ENCODE assay signal across 10 cellular contexts in genomic region chr15:65270811-65271545, GRCh38. TPM values are rescaled to one million over a fixed set of nuclear protein-coding genes. Genes with fewer than 3 reads are reported as not detected.
DNase-seq lines count a peak whose midpoint lies in the region; ATAC-seq, FAIRE-seq and TF ChIP-seq lines count a peak whose summit lies in the region.
"Not testable (repeated sequence)": the region's sequence is repeated elsewhere in the genome, so short reads cannot be mapped to it uniquely, and the experiment has no call there.
"Had no signal": no experiment of that assay in that cellular context is flagged by ENCODE, and none has a peak within 500 bp of the region (broad histone marks: within the 10 kb centered on the region; RNA-seq: fewer than 3 reads in every experiment).

No MANE protein-coding gene starts in this region.

- not testable (repeated sequence) for H3K27me3 ChIP-seq in kidney epithelial cell (ENCODE audit: control insufficient read depth, insufficient read depth, low read length)

- peak; percentile 35 for DNase-seq in 8988T
- peak; percentile 68 for DNase-seq in GM04504 (ENCODE audit: low read depth)
- not testable (repeated sequence) for DNase-seq in LNCaP clone FGC (ENCODE audit: low read depth)
- DNase-seq in RCC 7860 (ENCODE audit: low spot score), result peak; percentile 44
- peak; percentile 30 for DNase-seq in activated naive CD4-positive, alpha-beta T cell treated with anti-CD3 and anti-CD28 coated beads, Interleukin-2, amount 50 U/mL, for 16 hours
- DNase-seq in kidney epithelial cell (ENCODE audit: low read depth), result peak; percentile 66
- DNase-seq in posterior vena cava (ENCODE audit: low spot score), result peak; percentile 83

- ATAC-seq in esophagus mucosa, result peak; percentile 77

- FAIRE-seq in RCC 7860 (lab: Jason Lieb, UNC), result not testable (repeated sequence)

- intact Hi-C loops in posterior vena cava (cut with DNase I), result loop anchor here (5.0 kb wide), 2 partner anchors 79 to 84 kb away; partner anchors contain the start of gene CLPX (in 1 of the 2)

- not testable (repeated sequence) for H3K36me3 ChIP-seq in kidney epithelial cell (ENCODE audit: control insufficient read depth, insufficient read depth, low read length)

- peak; percentile 95 for TF ChIP-seq CTCF in LNCaP clone FGC (IDR thresholded peaks at IDR 0.05; ENCODE audit: control insufficient read depth, extremely low read depth, insufficient read depth)
- peak; percentile 87 for TF ChIP-seq CTCF in kidney epithelial cell (IDR thresholded peaks at IDR 0.05; ENCODE audit: insufficient read depth, low read length, poor library complexity, severe bottlenecking)

- H3K4me3 ChIP-seq in LNCaP clone FGC (ENCODE audit: low read depth, low read length); kidney epithelial cell (ENCODE audit: low read depth, low read length): not testable (repeated sequence)

RNA-seq across cellular contexts. Expression of gene PARP16, which starts 15.7 kb away (rescaled TPM):
- total RNA-seq in esophagus mucosa (7.0 TPM), kidney epithelial cell (9.2 and 11.8 TPM in 2 replicates), posterior vena cava (1 to 10 TPM; 7.4 TPM)

RNA-seq across cellular contexts. Expression of gene RNU5A-1, which starts 24.9 kb away (rescaled TPM):
- not detected for total RNA-seq in esophagus mucosa
- not detected in 2 replicates for total RNA-seq in kidney epithelial cell
- total RNA-seq in posterior vena cava, result not detected
- total RNA-seq: activated naive CD4-positive, alpha-beta T cell treated with anti-CD3 and anti-CD28 coated beads, Interleukin-2, amount 50 U/mL, for 72 hours; T-helper 2 cell treated with Interferon-gamma antibody and Interleukin-4, amounts not matched to agents 100 ng/mL and 5 ng/mL, for 36 hours had no signal

RNA-seq across cellular contexts. Expression of gene RNU5B-1, which starts 33.5 kb away (rescaled TPM):
- total RNA-seq in esophagus mucosa (30.4 TPM), kidney epithelial cell (not detected in 2 replicates), posterior vena cava (100 to 1,000 TPM in 1 of 2 donors, 10 to 100 TPM in 1; 95.0 to 102 TPM)
- total RNA-seq: activated naive CD4-positive, alpha-beta T cell treated with anti-CD3 and anti-CD28 coated beads, Interleukin-2, amount 50 U/mL, for 72 hours; T-helper 2 cell treated with Interferon-gamma antibody and Interleukin-4, amounts not matched to agents 100 ng/mL and 5 ng/mL, for 36 hours had no signal

RNA-seq across cellular contexts. Expression of gene CILP, which starts 59.7 kb away (rescaled TPM):
- total RNA-seq in esophagus mucosa, result 0.64 TPM
- not detected in 2 replicates for total RNA-seq in kidney epithelial cell
- 10 to 100 TPM in 1 of 2 donors, 1 to 10 TPM in 1; 9.6 to 43.4 TPM for total RNA-seq in posterior vena cava

Comparison
In these comparisons a context has a peak if more than half of its experiments do, and no peak if none do; other contexts are left out.
1. RNA of gene RNU5B-1, which starts 33.5 kb away (total RNA-seq): 95.0 to 102 TPM in posterior vena cava and 30.4 TPM in esophagus mucosa (single experiment); not detected in kidney epithelial cell; every median in the first group is over 10 times any median in the second.